8 cellular contexts compared by ENCODE assay signal in genomic region chr19:12723643-12724426, GRCh38. TPM values are rescaled to one million over a fixed set of nuclear protein-coding genes. Genes with fewer than 3 reads are reported as not detected.
DNase-seq lines count a peak whose midpoint lies in the region; ATAC-seq, FAIRE-seq and TF ChIP-seq lines count a peak whose summit lies in the region.

Gene TNPO2, minus strand, starts transcription at chr19:12723932. Its CDS starts 2,955 bp downstream, at chr19:12720977.

- H3K27me3 ChIP-seq in endothelial cell of umbilical vein (ENCODE audit: control insufficient read depth in 2 of 2, insufficient read depth in 2 of 2, low read length in 2 of 2), result no peaks in the 10 kb centered on the region

- peaks cover 13% of the 10 kb centered on the region for H3K36me3 Mint-ChIP-seq in mesothelial cell of epicardium

- no peaks in the 10 kb centered on the region for H4K20me1 ChIP-seq in endothelial cell of umbilical vein (replicated peaks; ENCODE audit: control insufficient read depth, extremely low read depth, insufficient read depth, low read length)

- peak within 1 kb of the TSS; percentile 78 for H3K9ac ChIP-seq in endothelial cell of umbilical vein (replicated peaks; ENCODE audit: extremely low read depth, insufficient read depth, low read length)

- TF ChIP-seq POLR2A in endothelial cell of umbilical vein (IDR thresholded peaks at IDR 0.05; ENCODE audit: low read depth, low read length), result peak; percentile 68

- peaks cover 45% of the 10 kb centered on the region for H3K79me2 ChIP-seq in endothelial cell of umbilical vein (ENCODE audit: control insufficient read depth, insufficient read depth, low read length)

- peak; percentile 78 for FAIRE-seq in endothelial cell of umbilical vein (lab: Jason Lieb, UNC)

- peak within 1 kb of the TSS; percentile 57 for H3K27ac ChIP-seq in endothelial cell of umbilical vein (ENCODE audit: insufficient read depth, low read depth, low read length)

- peak within 1 kb of the TSS; percentile 32 for H2AFZ ChIP-seq in endothelial cell of umbilical vein (ENCODE audit: low read depth, low read length)

- peak within 1 kb of the TSS; percentile 90 for H3K4me2 ChIP-seq in endothelial cell of umbilical vein (ENCODE audit: insufficient read depth, low read length)

- POLR2A ChIA-PET in endothelial cell of umbilical vein (lab: Charles Lee), result interaction anchor here (0.6 to 3.2 kb wide), 4 partner anchors 10 to 1799 kb away, joined by 3 to 14 read pairs (median 4); partner anchors contain the start of genes GET3, JUNB and TRIR

- H3K27ac Mint-ChIP-seq in mesothelial cell of epicardium, result peak within 1 kb of the TSS; percentile 87

- no TSS peak for BruUV-seq in endothelial cell of umbilical vein (replicated peaks; lab: Mats Ljungman, UMichigan)

- H3K36me3 ChIP-seq in endothelial cell of umbilical vein (ENCODE audit: control insufficient read depth in 2 of 2, extremely low read depth in 1 of 2, insufficient read depth in 2 of 2, low read length in 2 of 2), result peaks cover 0 to 11% of the 10 kb centered on the region in 2 experiments

- ATAC-seq in HG02642 (IDR thresholded peaks at IDR 0.05; ENCODE audit: poor library complexity, unreplicated experiment) (peak; percentile 28), GM21390 (IDR thresholded peaks at IDR 0.05; ENCODE audit: unreplicated experiment) (no peak)

- H3K4me1 ChIP-seq in endothelial cell of umbilical vein (ENCODE audit: control insufficient read depth, extremely low read depth, insufficient read depth, low read length), result peaks cover 10% of the 10 kb centered on the region

- no peaks in the 10 kb centered on the region for H3K9me3 Mint-ChIP-seq in mesothelial cell of epicardium

- intact Hi-C loops in endothelial cell of umbilical vein (cut with micrococcal nuclease), result loop anchor here (2.0 to 5.0 kb wide), 2 partner anchors 33 to 373 kb away; no protein-coding TSS in a partner anchor

- H3K4me1 Mint-ChIP-seq in mesothelial cell of epicardium, result peaks cover 26% of the 10 kb centered on the region

- TF ChIP-seq CTCF in endothelial cell of umbilical vein (IDR thresholded peaks at IDR 0.05; ENCODE audit: extremely low read depth in 1 of 2, insufficient read depth in 1 of 2, low read depth in 1 of 2, low read length in 2 of 2) (no peak), mesothelial cell of epicardium (IDR thresholded peaks at IDR 0.05; ENCODE audit: unreplicated experiment) (no peak)

- CTCF ChIA-PET in endothelial cell of umbilical vein (lab: Charles Lee), result interaction anchor here (0.9 to 4.5 kb wide), 5 partner anchors 9 to 42 kb away, joined by 3 to 38 read pairs (median 7); no protein-coding TSS in a partner anchor

- dilution Hi-C loops in endothelial cell of umbilical vein (cut with MboI; ENCODE audit: extremely low pct_ligation_motif_present, low sequenced_read_pairs), result no loop called here

- peak within 1 kb of the TSS; percentile 62 to 88 (median 62) for H3K4me3 ChIP-seq in endothelial cell of umbilical vein (replicated peaks in 1 of 3; ENCODE audit: insufficient read depth in 1 of 3, low read depth in 1 of 3, low read length in 3 of 3)

- no peaks in the 10 kb centered on the region for H3K9me1 ChIP-seq in endothelial cell of umbilical vein (replicated peaks; ENCODE audit: control insufficient read depth, extremely low read depth, insufficient read depth, low read length)

- no peaks in the 10 kb centered on the region for H3K27me3 Mint-ChIP-seq in mesothelial cell of epicardium (ENCODE audit: low read depth)

- no peaks in the 10 kb centered on the region for H3K9me3 ChIP-seq in endothelial cell of umbilical vein (replicated peaks; ENCODE audit: control insufficient read depth, insufficient read depth, low read length)

- H3K4me3 Mint-ChIP-seq in mesothelial cell of epicardium, result peak within 1 kb of the TSS; percentile 97

- DNase-seq in CD1c-positive myeloid dendritic cell (ENCODE audit: extremely low spot score) (peak; percentile 64), NOMO-1 (lab: John Stamatoyannopoulos, UW; ENCODE audit: unreplicated experiment in 2 of 2) (peak; percentile 62 to 76), endothelial cell of umbilical vein (ENCODE audit: low read depth, low spot score) (peak; percentile 65), mesothelial cell of epicardium (ENCODE audit: low spot score in 2 of 2, unreplicated experiment in 2 of 2) (peak in 1 of 2 experiments; percentile 73)
- peak; percentile 33 to 54 for DNase-seq in activated CD8-positive, alpha-beta memory T cell treated with anti-CD3 and anti-CD28 coated beads for 4 hours (ENCODE audit: low read depth in 2 of 2)
- peak; percentile 52 to 69 for DNase-seq in stimulated activated CD8-positive, alpha-beta memory T cell treated with anti-CD3 and anti-CD28 coated beads, Interleukin-2, amount 100 ng/mL, for 48 hours (ENCODE audit: low read depth in 2 of 2)

TF ChIP-seq in endothelial cell of umbilical vein, 7 proteins besides CTCF, POLR2A, EP300 and RAD21:
- TF ChIP-seq MYC (IDR thresholded peaks at IDR 0.05; ENCODE audit: low read depth, low read length) (peak; percentile 98), EZH2 (IDR thresholded peaks at IDR 0.05; ENCODE audit: borderline replicate concordance, low read depth, low read length, severe bottlenecking) (no peak), MAX (IDR thresholded peaks at IDR 0.05; ENCODE audit: insufficient read depth, insufficient read length) (peak; percentile 90), FOS (IDR thresholded peaks at IDR 0.05; ENCODE audit: borderline replicate concordance, insufficient read depth, low read length) (no peak), POLR2AphosphoS5 (IDR thresholded peaks at IDR 0.05; ENCODE audit: insufficient read depth, low read depth, low read length) (peak; percentile 60), JUN (IDR thresholded peaks at IDR 0.05; ENCODE audit: borderline replicate concordance, insufficient read depth, insufficient read length, low read depth) (no peak), GATA2 (IDR thresholded peaks at IDR 0.05; ENCODE audit: insufficient read depth, insufficient read length, low read depth, low read length) (peak; percentile 86)

RNA-seq across cellular contexts. Expression of gene TNPO2, which starts in this region (rescaled TPM):
- total RNA-seq in endothelial cell of umbilical vein (84.6 and 94.5 TPM in 2 replicates), mesothelial cell of epicardium (105 to 116 TPM (median 105 TPM) in 3 replicates)
- 98.8 and 104 TPM in 2 replicates for polyA plus RNA-seq in endothelial cell of umbilical vein
- 55.5 and 63.9 TPM in 2 replicates for polyA plus RNA-seq in endothelial cell of umbilical vein (2011; cell fraction: cytosol; rRNA removed)
- polyA plus RNA-seq in endothelial cell of umbilical vein (2011; cell fraction: nucleus; rRNA removed), result 406 TPM in 2 replicates
- 46.3 and 67.8 TPM in 2 replicates for polyA plus RNA-seq in endothelial cell of umbilical vein (2012)
- 157 and 176 TPM in 2 replicates for polyA minus RNA-seq in endothelial cell of umbilical vein
- 76.4 TPM for polyA minus RNA-seq in endothelial cell of umbilical vein (2011; cell fraction: cytosol; rRNA and poly(A)+ RNA removed)
- polyA minus RNA-seq in endothelial cell of umbilical vein (2011; cell fraction: nucleus; rRNA and poly(A)+ RNA removed), result 155 and 156 TPM in 2 replicates
